In the genomic region with DNA sequence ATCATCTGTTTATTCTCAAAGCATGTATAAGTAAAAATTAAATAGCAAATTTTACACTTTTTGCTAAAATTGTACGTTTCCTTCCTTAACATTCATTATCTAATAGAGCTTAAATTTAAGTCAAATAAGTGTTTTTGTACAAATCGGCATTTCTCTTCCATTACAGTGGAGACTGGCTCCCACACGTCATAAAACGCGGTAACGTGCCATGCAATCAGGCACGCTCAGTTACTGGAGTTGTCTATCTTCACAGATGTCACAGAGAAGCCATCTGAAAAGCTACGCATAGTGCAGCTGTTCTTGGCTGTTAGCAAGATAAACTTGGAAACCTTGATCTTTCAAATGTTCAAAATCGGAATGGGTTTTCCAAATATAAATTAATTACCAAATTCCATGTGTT, we compare ENCODE assay signal across 25 cellular contexts.
"Had no signal": no experiment of that assay in that cellular context is flagged by ENCODE, and none has a peak within 500 bp of the region (broad histone marks: within the 10 kb centered on the region; RNA-seq: fewer than 3 reads in every experiment).

No MANE protein-coding gene starts in this region.

- H3K9me3 ChIP-seq: esophagus squamous epithelium, gastrocnemius medialis, left lung, mucosa of descending colon, neutrophil, pancreas, right atrium auricular region, stomach, thyroid gland, upper lobe of left lung had no signal

- H3K27me3 Mint-ChIP-seq: naive thymus-derived CD4-positive, alpha-beta T cell had no signal

- ATAC-seq: gastrocnemius medialis; left lung; mucosa of descending colon; naive thymus-derived CD4-positive, alpha-beta T cell; pancreas; stimulated activated effector memory CD8-positive, alpha-beta T cell treated with anti-CD3 and anti-CD28 coated beads, Interleukin-12 subunit alpha, Interleukin-12 subunit beta, amount 100 ng/mL, for 72 hours had no signal

- FAIRE-seq: endothelial cell of umbilical vein, kidney, pancreas, urothelium cell line had no signal

- H3K4me1 Mint-ChIP-seq: stimulated activated effector memory CD8-positive, alpha-beta T cell treated with anti-CD3 and anti-CD28 coated beads, Interleukin-12 subunit alpha, Interleukin-12 subunit beta, amount 100 ng/mL, for 72 hours had no signal

- H3K27ac Mint-ChIP-seq: mesothelial cell of epicardium; naive thymus-derived CD4-positive, alpha-beta T cell; stimulated activated effector memory CD8-positive, alpha-beta T cell treated with anti-CD3 and anti-CD28 coated beads, Interleukin-12 subunit alpha, Interleukin-12 subunit beta, amount 100 ng/mL, for 72 hours had no signal

- H3K4me1 ChIP-seq: right atrium auricular region, thyroid gland, upper lobe of left lung had no signal

- H3K9me3 Mint-ChIP-seq: mesothelial cell of epicardium; stimulated activated effector memory CD8-positive, alpha-beta T cell treated with anti-CD3 and anti-CD28 coated beads, Interleukin-12 subunit alpha, Interleukin-12 subunit beta, amount 100 ng/mL, for 72 hours had no signal

- DNase-seq: dermis blood vessel endothelial cell; effector memory CD4-positive, alpha-beta T cell; esophagus squamous epithelium; gastrocnemius medialis; head of caudate nucleus; kidney; left lung; mesenchymal stem cell; mucosa of descending colon; naive thymus-derived CD4-positive, alpha-beta T cell; pancreas; stimulated activated CD4-positive, alpha-beta T cell treated with anti-CD3 and anti-CD28 coated beads, Interleukin-2, amount 100 ng/mL, for 24 hours; stimulated activated CD4-positive, alpha-beta T cell treated with anti-CD3 and anti-CD28 coated beads, Interleukin-4, amount 100 ng/mL, for 24 hours; stimulated activated naive CD4-positive, alpha-beta T cell treated with Interleukin-2 at 50 U/mL for 16 hours; stomach; thyroid gland; upper lobe of left lung had no signal

- H3K4me3 ChIP-seq: coronary artery, gastrocnemius medialis, left lung, mucosa of descending colon, pancreas, right atrium auricular region, stomach, thyroid gland, upper lobe of left lung had no signal

- H3K36me3 ChIP-seq: esophagus squamous epithelium, gastrocnemius medialis, left lung, neutrophil, pancreas, right atrium auricular region, stomach, thyroid gland, upper lobe of left lung had no signal

- H3K4me3 Mint-ChIP-seq: mesothelial cell of epicardium; naive thymus-derived CD4-positive, alpha-beta T cell; neural crest cell; stimulated activated effector memory CD8-positive, alpha-beta T cell treated with anti-CD3 and anti-CD28 coated beads, Interleukin-12 subunit alpha, Interleukin-12 subunit beta, amount 100 ng/mL, for 72 hours had no signal

- H3K36me3 Mint-ChIP-seq: mesothelial cell of epicardium; stimulated activated effector memory CD8-positive, alpha-beta T cell treated with anti-CD3 and anti-CD28 coated beads, Interleukin-12 subunit alpha, Interleukin-12 subunit beta, amount 100 ng/mL, for 72 hours had no signal

- H3K27ac ChIP-seq: coronary artery, gastrocnemius medialis, left lung, neutrophil, pancreas, right atrium auricular region, stomach, thyroid gland, upper lobe of left lung had no signal

- H3K27me3 ChIP-seq: esophagus squamous epithelium, gastrocnemius medialis, left lung, neutrophil, pancreas, right atrium auricular region, stomach, thyroid gland, upper lobe of left lung had no signal
